ENCODE assay signal across 8 cellular contexts in genomic region chr15:85792872-85793621, GRCh38. TPM values are rescaled to one million over a fixed set of nuclear protein-coding genes. Genes with fewer than 3 reads are reported as not detected.
DNase-seq lines count a peak whose midpoint lies in the region; ATAC-seq and TF ChIP-seq lines count a peak whose summit lies in the region.

No MANE protein-coding gene starts in this region.

- intact Hi-C loops in colonic mucosa (cut with DNase I), result loop anchor here (5.0 kb wide), 1 partner anchor 56 kb away; no protein-coding TSS in a partner anchor

- no peaks in the 10 kb centered on the region for H3K79me2 ChIP-seq in OCI-LY1 (ENCODE audit: insufficient read depth, low read length)

- no peak for ATAC-seq in HG02973 (IDR thresholded peaks at IDR 0.05; ENCODE audit: unreplicated experiment)
- ATAC-seq in GM21529 (IDR thresholded peaks at IDR 0.05; ENCODE audit: unreplicated experiment), result no peak

- H3K4me3 ChIP-seq in AG09309 (ENCODE audit: control insufficient read depth, low read depth, low read length) (peak overlapping the region; percentile 84), OCI-LY1 (ENCODE audit: low read depth, low read length, poor library complexity, severe bottlenecking) (no peak overlapping the region), colonic mucosa (peak overlapping the region; percentile 96), neuron (ENCODE audit: low read length) (peak overlapping the region; percentile 95)

- no peaks in the 10 kb centered on the region for H3F3A ChIP-seq in OCI-LY1 (ENCODE audit: insufficient read depth, low read length)

- H3K9me2 ChIP-seq in OCI-LY1 (ENCODE audit: low read depth, low read length), result no peaks in the 10 kb centered on the region

- no peak for TF ChIP-seq CTCF in AG09309 (IDR thresholded peaks at IDR 0.05; ENCODE audit: control insufficient read depth, insufficient read depth, low read depth, low read length, missing control alignments)
- no peak for TF ChIP-seq CTCF in OCI-LY1 (IDR thresholded peaks at IDR 0.05; ENCODE audit: low read length)
- TF ChIP-seq CTCF in colonic mucosa (IDR thresholded peaks at IDR 0.05), result no peak

- DNase-seq in AG09309 (ENCODE audit: low read depth), result no peak
- DNase-seq in colonic mucosa, result no peak
- no peak for DNase-seq in NCI-H526 (lab: John Stamatoyannopoulos, UW)
- no peak for DNase-seq in AG08395 (ENCODE audit: low spot score)

- no peak overlapping the region for H3K9ac ChIP-seq in OCI-LY1 (ENCODE audit: low read length)
- H3K9ac ChIP-seq in colonic mucosa (ENCODE audit: low read depth in 2 of 2, low read length in 2 of 2), result peak overlapping the region in 1 of 2 donors; percentile 68

- H3K4me2 ChIP-seq in OCI-LY1 (ENCODE audit: low read length), result peak overlapping the region; percentile 82; the same call in 1 of the 2 replicates

- H3K27ac ChIP-seq in OCI-LY1 (ENCODE audit: low read depth, low read length, poor library complexity, severe bottlenecking) (no peak overlapping the region), colonic mucosa (no peak overlapping the region)

- H3K4me1 ChIP-seq in OCI-LY1 (ENCODE audit: insufficient read depth, low read length, severe bottlenecking), result peaks cover 18% of the 10 kb centered on the region
- H3K4me1 ChIP-seq in colonic mucosa, result no peaks in the 10 kb centered on the region
- peaks cover 31% of the 10 kb centered on the region for H3K4me1 ChIP-seq in neuron (ENCODE audit: insufficient read depth, low read length)

- H4K20me1 ChIP-seq in OCI-LY1 (ENCODE audit: insufficient read depth, low read length), result no peaks in the 10 kb centered on the region

- H3K9me3 ChIP-seq in OCI-LY1 (ENCODE audit: low read length) (no peaks in the 10 kb centered on the region), colonic mucosa (no peaks in the 10 kb centered on the region), neuron (ENCODE audit: low read length) (no peaks in the 10 kb centered on the region)

- H3K36me3 ChIP-seq in OCI-LY1 (ENCODE audit: insufficient read depth, low read length), result no peaks in the 10 kb centered on the region
- no peaks in the 10 kb centered on the region for H3K36me3 ChIP-seq in colonic mucosa
- peaks cover 2% of the 10 kb centered on the region for H3K36me3 ChIP-seq in neuron (ENCODE audit: insufficient read depth, low read length)

- no peak overlapping the region for H2AFZ ChIP-seq in OCI-LY1 (ENCODE audit: low read length)
- no peak overlapping the region for H2AFZ ChIP-seq in neuron (ENCODE audit: low read depth, low read length)

- peaks cover 5% of the 10 kb centered on the region; the same call in 1 of the 2 replicates for H3K27me3 ChIP-seq in OCI-LY1 (ENCODE audit: insufficient read depth, low read length)
- no peaks in the 10 kb centered on the region for H3K27me3 ChIP-seq in colonic mucosa
- H3K27me3 ChIP-seq in neuron (ENCODE audit: insufficient read depth, low read length), result no peaks in the 10 kb centered on the region

RNA-seq across cellular contexts. Expression of gene KLHL25, which starts 1.7 kb away (rescaled TPM):
- total RNA-seq in colonic mucosa, result 10 to 100 TPM in 1 of 2 donors, 1 to 10 TPM in 1; 6.6 to 12.7 TPM
